Comparison of ENCODE assay signal across 24 cellular contexts in the genomic region with DNA sequence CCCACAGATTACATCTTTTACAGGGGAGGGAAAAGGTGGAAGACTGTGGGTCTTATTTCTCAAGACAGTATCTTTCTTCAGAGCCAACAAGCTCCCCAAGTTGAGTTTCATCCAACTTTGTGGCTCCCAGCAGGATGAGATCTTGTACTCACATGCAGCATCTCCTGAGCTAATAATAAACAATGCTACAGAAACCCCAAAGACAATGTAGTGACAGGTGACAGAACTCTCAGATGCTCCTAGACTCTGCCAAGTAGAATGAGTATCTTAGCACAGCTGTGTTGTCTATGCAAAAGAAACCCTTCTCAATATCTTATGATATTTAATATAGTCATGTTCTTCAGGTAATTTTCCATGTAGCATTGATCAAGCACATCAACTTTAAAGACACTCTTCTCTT.
"Had no signal": no experiment of that assay in that cellular context is flagged by ENCODE, and none has a peak within 500 bp of the region (broad histone marks: within the 10 kb centered on the region; RNA-seq: fewer than 3 reads in every experiment).

No MANE protein-coding gene starts in this region.

- H3K9me3 ChIP-seq: esophagus muscularis mucosa, gastroesophageal sphincter, heart left ventricle, left lung, lower lobe of right lung, mucosa of descending colon had no signal

- ATAC-seq: foreskin keratinocyte; gastroesophageal sphincter; heart left ventricle; left cardiac atrium; left lung; left ventricle myocardium superior; lower lobe of right lung; mucosa of descending colon; naive thymus-derived CD4-positive, alpha-beta T cell had no signal

- H3K79me2 ChIP-seq: hepatocyte had no signal

- H3K27me3 ChIP-seq: dorsolateral prefrontal cortex, esophagus muscularis mucosa, foreskin keratinocyte, gastroesophageal sphincter, heart left ventricle, hepatocyte, left lung had no signal

- H3K4me1 ChIP-seq: esophagus muscularis mucosa, foreskin keratinocyte, gastroesophageal sphincter, heart left ventricle, left lung, lower lobe of right lung had no signal

- H3K4me3 ChIP-seq: coronary artery, dorsolateral prefrontal cortex, esophagus muscularis mucosa, gastroesophageal sphincter, heart left ventricle, hepatocyte, left lung, lower lobe of right lung, mucosa of descending colon had no signal

- H2AFZ ChIP-seq: hepatocyte had no signal

- H3K36me3 ChIP-seq: esophagus muscularis mucosa, gastroesophageal sphincter, heart left ventricle, left lung, lower lobe of right lung had no signal

- FAIRE-seq: colon, endothelial cell of umbilical vein, frontal cortex, kidney had no signal

- H3K4me2 ChIP-seq: hepatocyte had no signal

- DNase-seq: dermis blood vessel endothelial cell; dorsolateral prefrontal cortex; effector CD4-positive, alpha-beta T cell; effector memory CD4-positive, alpha-beta T cell; foreskin keratinocyte; heart left ventricle; hypothalamus; immature natural killer cell; islet precursor cell; kidney; left cardiac atrium; left lung; left ventricle myocardium superior; lower lobe of right lung; mesenchymal stem cell; mucosa of descending colon; naive thymus-derived CD4-positive, alpha-beta T cell had no signal

- H3K27ac ChIP-seq: coronary artery, dorsolateral prefrontal cortex, esophagus muscularis mucosa, foreskin keratinocyte, gastroesophageal sphincter, heart left ventricle, hepatocyte, left lung, lower lobe of right lung had no signal
